ENCODE assay signal across 6 cellular contexts in genomic region chr11:109554951-109555350, GRCh38.
"Had no signal": no experiment of that assay in that cellular context is flagged by ENCODE, and none has a peak within 500 bp of the region (broad histone marks: within the 10 kb centered on the region; RNA-seq: fewer than 3 reads in every experiment).

No MANE protein-coding gene starts in this region.

- DNase-seq: H9, HCEC 1CT had no signal

- FAIRE-seq: H1, H54, HTR-8/SVneo had no signal

- H3K4me3 ChIP-seq: GM23338 had no signal
